ENCODE assay signal across 18 cellular contexts in the genomic region with DNA sequence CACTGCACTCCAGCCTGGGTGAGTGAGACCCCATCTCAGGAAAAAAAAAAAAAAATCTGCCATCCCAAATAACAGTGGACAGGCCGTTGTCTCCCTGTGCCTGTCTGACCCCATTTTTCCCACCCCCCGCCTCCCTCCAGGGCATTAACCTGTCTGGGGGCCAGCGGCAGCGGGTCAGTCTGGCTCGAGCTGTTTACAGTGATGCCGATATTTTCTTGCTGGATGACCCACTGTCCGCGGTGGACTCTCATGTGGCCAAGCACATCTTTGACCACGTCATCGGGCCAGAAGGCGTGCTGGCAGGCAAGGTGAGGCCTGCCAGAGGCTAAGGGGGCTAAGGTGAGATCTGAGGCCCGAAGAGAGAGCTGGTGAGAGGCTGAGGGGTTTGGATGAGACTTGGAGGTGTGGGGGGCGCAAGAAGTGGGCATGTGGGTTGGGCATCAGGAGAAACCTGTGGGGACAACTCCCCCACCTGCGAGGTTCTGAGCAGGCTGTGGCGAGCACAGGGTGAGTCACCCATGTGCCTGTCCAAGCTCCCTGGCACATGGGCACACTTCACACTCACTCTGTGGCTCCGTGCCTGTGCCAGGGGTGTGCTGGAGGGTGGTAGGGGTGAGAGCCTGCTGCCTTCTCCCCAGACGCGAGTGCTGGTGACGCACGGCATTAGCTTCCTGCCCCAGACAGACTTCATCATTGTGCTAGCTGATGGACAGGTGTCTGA. TPM values are rescaled to one million over a fixed set of nuclear protein-coding genes. Genes with fewer than 3 reads are reported as not detected.
A peak's percentile ranks its signal among the peaks of the same experiment; 100 is the strongest.
DNase-seq lines count a peak whose midpoint lies in the region; ATAC-seq and TF ChIP-seq lines count a peak whose summit lies in the region.
"Had no signal": no experiment of that assay in that cellular context is flagged by ENCODE, and none has a peak within 500 bp of the region (broad histone marks: within the 10 kb centered on the region; RNA-seq: fewer than 3 reads in every experiment).

No MANE protein-coding gene starts in this region.

- no peaks in the 10 kb centered on the region for H3K9me3 ChIP-seq in right lobe of liver
- no peaks in the 10 kb centered on the region for H3K9me3 ChIP-seq in aorta (ENCODE audit: control insufficient read depth, low read length)
- H3K9me3 ChIP-seq: tibial artery had no signal

- H3K36me3 ChIP-seq in right lobe of liver (peaks cover 0 to 33% (median 10%) of the 10 kb centered on the region in 4 donors), aorta (ENCODE audit: control insufficient read depth in 1 of 2, insufficient read depth in 2 of 2, low read length in 1 of 2) (no peaks in the 10 kb centered on the region)

- TF ChIP-seq CTCF in right lobe of liver (IDR thresholded peaks at IDR 0.05) (no peak), GM10266 (IDR thresholded peaks at IDR 0.05; ENCODE audit: control insufficient read depth, insufficient read depth, low read depth, missing control alignments) (no peak)

- DNase-seq in activated naive CD4-positive, alpha-beta T cell treated with anti-CD3 and anti-CD28 coated beads, Interleukin-2, amount 10 ng/mL, durations not matched to agents 7 days and 5 days = peak; percentile 2
- DNase-seq in activated naive CD4-positive, alpha-beta T cell treated with anti-CD3 and anti-CD28 coated beads for 36 hours = no peak
- DNase-seq in epithelial cell of prostate (ENCODE audit: low read depth, low spot score) (peak; percentile 46), right lobe of liver (peak in 2 of 3 donors; percentile 42 to 61), aorta (peak; percentile 82 to 89), GM19240 (ENCODE audit: insufficient read length, low spot score) (no peak), GM10266 (ENCODE audit: extremely low spot score) (no peak), HPDE6-E6E7 (ENCODE audit: extremely low spot score) (no peak)
- DNase-seq: 8988T, activated gamma-delta T cell, EL, H9, NCI-H2171, NCI-H82, T-cell had no signal

- no peak overlapping the region for H3K27ac Mint-ChIP-seq in activated naive CD4-positive, alpha-beta T cell treated with anti-CD3 and anti-CD28 coated beads, Interleukin-2, amount 10 ng/mL, durations not matched to agents 7 days and 5 days
- H3K27ac Mint-ChIP-seq in activated naive CD4-positive, alpha-beta T cell treated with anti-CD3 and anti-CD28 coated beads for 36 hours = no peak overlapping the region
- H3K27ac Mint-ChIP-seq: dendritic cell treated with granulocyte-macrophage colony-stimulating factor and Interleukin-4, amounts not matched to agents 40 ng/mL and 50 ng/mL, for 4 days; T-cell had no signal

- CTCF ChIA-PET in activated naive CD4-positive, alpha-beta T cell treated with anti-CD3 and anti-CD28 coated beads, Interleukin-2, amount 10 ng/mL, durations not matched to agents 7 days and 5 days (lab: Charles Lee) = no interaction called here
- CTCF ChIA-PET in activated naive CD4-positive, alpha-beta T cell treated with anti-CD3 and anti-CD28 coated beads for 36 hours (lab: Charles Lee) = interaction anchor here (1.3 kb wide), 1 partner anchor 42 kb away, joined by 3 read pairs; no protein-coding TSS in a partner anchor

- H3K27me3 ChIP-seq in right lobe of liver (no peaks in the 10 kb centered on the region), aorta (ENCODE audit: control insufficient read depth in 1 of 2, insufficient read depth in 2 of 2, low read length in 1 of 2) (no peaks in the 10 kb centered on the region)
- H3K27me3 ChIP-seq: hepatocyte, tibial artery had no signal

- no peak overlapping the region for H3K4me3 Mint-ChIP-seq in activated naive CD4-positive, alpha-beta T cell treated with anti-CD3 and anti-CD28 coated beads, Interleukin-2, amount 10 ng/mL, durations not matched to agents 7 days and 5 days
- no peak overlapping the region for H3K4me3 Mint-ChIP-seq in activated naive CD4-positive, alpha-beta T cell treated with anti-CD3 and anti-CD28 coated beads for 36 hours
- H3K4me3 Mint-ChIP-seq: dendritic cell treated with granulocyte-macrophage colony-stimulating factor and Interleukin-4, amounts not matched to agents 40 ng/mL and 50 ng/mL, for 4 days; H9; T-cell had no signal

- ATAC-seq in right lobe of liver (peak in 2 of 4 donors; percentile 32 to 65), aorta (ENCODE audit: low FRiP score) (peak; percentile 74)
- ATAC-seq: T-cell had no signal

- H3K36me3 Mint-ChIP-seq in activated naive CD4-positive, alpha-beta T cell treated with anti-CD3 and anti-CD28 coated beads, Interleukin-2, amount 10 ng/mL, durations not matched to agents 7 days and 5 days = no peaks in the 10 kb centered on the region
- no peaks in the 10 kb centered on the region for H3K36me3 Mint-ChIP-seq in activated naive CD4-positive, alpha-beta T cell treated with anti-CD3 and anti-CD28 coated beads for 36 hours (ENCODE audit: low read depth)
- H3K36me3 Mint-ChIP-seq: T-cell had no signal

- intact Hi-C loops in activated naive CD4-positive, alpha-beta T cell treated with anti-CD3 and anti-CD28 coated beads for 36 hours (cut with micrococcal nuclease) = no loop called here
- intact Hi-C loops in right lobe of liver (cut with DNase I) = no loop called here
- intact Hi-C loops in aorta (cut with DNase I) = no loop called here

- H3K27me3 Mint-ChIP-seq in activated naive CD4-positive, alpha-beta T cell treated with anti-CD3 and anti-CD28 coated beads, Interleukin-2, amount 10 ng/mL, durations not matched to agents 7 days and 5 days = peaks cover 35% of the 10 kb centered on the region
- no peaks in the 10 kb centered on the region for H3K27me3 Mint-ChIP-seq in activated naive CD4-positive, alpha-beta T cell treated with anti-CD3 and anti-CD28 coated beads for 36 hours (ENCODE audit: low read depth)

- no peak for TF ChIP-seq POLR2A in right lobe of liver (IDR thresholded peaks at IDR 0.05)

- H3K4me1 Mint-ChIP-seq in activated naive CD4-positive, alpha-beta T cell treated with anti-CD3 and anti-CD28 coated beads, Interleukin-2, amount 10 ng/mL, durations not matched to agents 7 days and 5 days = no peaks in the 10 kb centered on the region
- H3K4me1 Mint-ChIP-seq in activated naive CD4-positive, alpha-beta T cell treated with anti-CD3 and anti-CD28 coated beads for 36 hours (ENCODE audit: low read depth) = no peaks in the 10 kb centered on the region
- H3K4me1 Mint-ChIP-seq: T-cell had no signal

- 43% methylated on average over 11 of the region's 20 CpGs for WGBS in right lobe of liver (ENCODE audit: insufficient coverage, low coverage, low lambda C conversion rate, missing lambda C conversion rate)
- WGBS in aorta, 2 donors = 57 to 59% methylated on average over 20 of the region's 20 CpGs

- H3K27ac ChIP-seq in epithelial cell of prostate (no peak overlapping the region), right lobe of liver (no peak overlapping the region), aorta (ENCODE audit: low read depth in 1 of 2, low read length in 2 of 2) (peak overlapping the region in 1 of 2 donors; percentile 30)
- H3K27ac ChIP-seq: hepatocyte, tibial artery had no signal

- H3K4me1 ChIP-seq in right lobe of liver = peaks cover 0 to 34% (median 12%) of the 10 kb centered on the region in 4 donors
- H3K4me1 ChIP-seq in aorta (ENCODE audit: control insufficient read depth in 1 of 2, insufficient read depth in 2 of 2, low read length in 2 of 2) = no peaks in the 10 kb centered on the region
- H3K4me1 ChIP-seq: tibial artery had no signal

- H3K4me3 ChIP-seq in right lobe of liver = no peak overlapping the region
- H3K4me3 ChIP-seq in aorta (ENCODE audit: low read length in 2 of 2) = no peak overlapping the region
- H3K4me3 ChIP-seq: hepatocyte, tibial artery had no signal

- H3K9me3 Mint-ChIP-seq in activated naive CD4-positive, alpha-beta T cell treated with anti-CD3 and anti-CD28 coated beads, Interleukin-2, amount 10 ng/mL, durations not matched to agents 7 days and 5 days = no peaks in the 10 kb centered on the region
- no peaks in the 10 kb centered on the region for H3K9me3 Mint-ChIP-seq in activated naive CD4-positive, alpha-beta T cell treated with anti-CD3 and anti-CD28 coated beads for 36 hours
- H3K9me3 Mint-ChIP-seq: dendritic cell treated with granulocyte-macrophage colony-stimulating factor and Interleukin-4, amounts not matched to agents 40 ng/mL and 50 ng/mL, for 4 days; H9; T-cell had no signal

RNA-seq across cellular contexts. Expression of a gene that starts 34.7 kb away (rescaled TPM):
- total RNA-seq in activated naive CD4-positive, alpha-beta T cell treated with anti-CD3 and anti-CD28 coated beads for 36 hours = 10 to 100 TPM; 25.7 to 26.5 TPM
- total RNA-seq in right lobe of liver (10 to 100 TPM; 13.9 to 17.4 (median 15.1) TPM), aorta (10 to 100 TPM; 53.2 to 55.5 TPM)
- polyA plus RNA-seq in aorta = 10 to 100 TPM; 19.1 to 20.5 TPM

RNA-seq across cellular contexts. Expression of a gene that starts 38.3 kb away (rescaled TPM):
- not detected for total RNA-seq in activated naive CD4-positive, alpha-beta T cell treated with anti-CD3 and anti-CD28 coated beads for 36 hours
- total RNA-seq in right lobe of liver (100 to 1,000 TPM; 146 to 286 (median 178) TPM), aorta (10 to 100 TPM; 25.7 to 54.9 TPM)
- polyA plus RNA-seq in aorta = 100 to 1,000 TPM in 1 of 2 donors, 1 to 10 TPM in 1; 9.9 to 145 TPM

RNA-seq across cellular contexts. Expression of a gene that starts 46.4 kb away (rescaled TPM):
- 100 to 1,000 TPM; 120 to 136 TPM for total RNA-seq in activated naive CD4-positive, alpha-beta T cell treated with anti-CD3 and anti-CD28 coated beads for 36 hours
- 10 to 100 TPM; 15.4 to 50.5 (median 31.0) TPM for total RNA-seq in right lobe of liver
- total RNA-seq in aorta = 100 to 1,000 TPM; 123 to 189 TPM
- polyA plus RNA-seq in aorta = 100 to 1,000 TPM; 147 to 852 TPM

Comparison
In these comparisons a context has a peak if more than half of its experiments do, and no peak if none do; other contexts are left out.
1. DNase-seq: peak in activated naive CD4-positive, alpha-beta T cell treated with anti-CD3 and anti-CD28 coated beads, Interleukin-2, amount 10 ng/mL, durations not matched to agents 7 days and 5 days (single experiment), epithelial cell of prostate (single experiment), right lobe of liver (2 of 3) and aorta (2 of 2); none in activated naive CD4-positive, alpha-beta T cell treated with anti-CD3 and anti-CD28 coated beads for 36 hours (single experiment), GM19240 (single experiment), GM10266 (single experiment) and HPDE6-E6E7 (single experiment).
2. RNA of a gene that starts 38.3 kb away (total RNA-seq): 146 to 286 TPM in right lobe of liver and 25.7 to 54.9 TPM in aorta; not detected in activated naive CD4-positive, alpha-beta T cell treated with anti-CD3 and anti-CD28 coated beads for 36 hours; every median in the first group is over 10 times any median in the second.